In the genomic region with DNA sequence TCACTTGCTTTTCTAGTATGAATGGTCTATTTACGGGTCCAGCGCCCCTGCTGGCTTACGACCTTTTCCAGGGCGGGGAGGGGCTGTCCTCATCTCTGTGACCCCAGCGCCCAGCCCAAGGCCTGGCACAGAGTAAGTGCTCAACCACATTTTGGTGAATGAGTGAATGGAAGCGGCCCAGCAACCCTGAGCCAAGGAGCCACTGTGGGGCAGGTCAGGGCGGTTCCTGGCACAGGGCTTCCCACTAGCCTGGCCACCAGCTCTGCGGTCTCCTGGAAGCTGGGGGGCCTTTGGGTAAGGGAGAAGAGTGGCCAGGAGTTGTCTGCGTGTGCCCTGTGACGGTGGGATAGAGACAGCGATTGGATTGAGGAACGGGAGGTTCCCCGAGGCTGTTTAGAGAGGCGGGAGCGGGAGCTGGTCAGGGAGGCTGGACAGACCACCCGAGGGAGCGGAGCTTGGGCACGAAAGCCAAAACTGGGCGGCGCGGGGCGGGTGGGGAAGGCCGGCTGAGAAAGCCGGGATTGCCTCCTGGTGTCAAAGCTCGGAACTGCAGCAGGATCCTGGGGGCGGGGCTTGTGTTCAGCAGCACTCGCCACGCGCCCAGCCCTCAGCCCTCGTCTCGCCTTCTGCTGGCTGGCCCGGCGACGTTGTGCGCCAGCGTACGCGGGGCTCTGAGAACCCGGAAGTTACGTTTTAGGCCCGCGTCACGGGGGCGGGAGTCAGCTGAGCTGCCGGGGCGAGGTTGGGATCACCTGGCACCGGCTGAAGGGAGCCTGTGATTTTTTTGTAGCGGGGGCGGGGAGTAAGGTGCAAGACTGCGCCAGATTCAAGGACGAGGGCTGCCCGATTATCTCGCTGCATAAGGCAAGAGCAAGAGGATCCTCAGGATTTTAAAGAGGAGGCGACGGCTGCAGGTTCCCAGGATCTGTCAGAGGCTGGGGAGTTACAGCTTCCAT, we compare ENCODE assay signal across 8 cellular contexts. TPM values are rescaled to one million over a fixed set of nuclear protein-coding genes. Genes with fewer than 3 reads are reported as not detected.
DNase-seq lines count a peak whose midpoint lies in the region; ATAC-seq, FAIRE-seq and TF ChIP-seq lines count a peak whose summit lies in the region.

A gene with protein sequence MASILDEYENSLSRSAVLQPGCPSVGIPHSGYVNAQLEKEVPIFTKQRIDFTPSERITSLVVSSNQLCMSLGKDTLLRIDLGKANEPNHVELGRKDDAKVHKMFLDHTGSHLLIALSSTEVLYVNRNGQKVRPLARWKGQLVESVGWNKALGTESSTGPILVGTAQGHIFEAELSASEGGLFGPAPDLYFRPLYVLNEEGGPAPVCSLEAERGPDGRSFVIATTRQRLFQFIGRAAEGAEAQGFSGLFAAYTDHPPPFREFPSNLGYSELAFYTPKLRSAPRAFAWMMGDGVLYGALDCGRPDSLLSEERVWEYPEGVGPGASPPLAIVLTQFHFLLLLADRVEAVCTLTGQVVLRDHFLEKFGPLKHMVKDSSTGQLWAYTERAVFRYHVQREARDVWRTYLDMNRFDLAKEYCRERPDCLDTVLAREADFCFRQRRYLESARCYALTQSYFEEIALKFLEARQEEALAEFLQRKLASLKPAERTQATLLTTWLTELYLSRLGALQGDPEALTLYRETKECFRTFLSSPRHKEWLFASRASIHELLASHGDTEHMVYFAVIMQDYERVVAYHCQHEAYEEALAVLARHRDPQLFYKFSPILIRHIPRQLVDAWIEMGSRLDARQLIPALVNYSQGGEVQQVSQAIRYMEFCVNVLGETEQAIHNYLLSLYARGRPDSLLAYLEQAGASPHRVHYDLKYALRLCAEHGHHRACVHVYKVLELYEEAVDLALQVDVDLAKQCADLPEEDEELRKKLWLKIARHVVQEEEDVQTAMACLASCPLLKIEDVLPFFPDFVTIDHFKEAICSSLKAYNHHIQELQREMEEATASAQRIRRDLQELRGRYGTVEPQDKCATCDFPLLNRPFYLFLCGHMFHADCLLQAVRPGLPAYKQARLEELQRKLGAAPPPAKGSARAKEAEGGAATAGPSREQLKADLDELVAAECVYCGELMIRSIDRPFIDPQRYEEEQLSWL (plus strand): TSS at position 718 of the 956 bp plus-strand sequence. CDS start 319 bp downstream, outside the sequence.

- peak; percentile 93 for DNase-seq in GM12891 (ENCODE audit: insufficient read length, low spot score)
- DNase-seq in NCI-H1436 (lab: John Stamatoyannopoulos, UW): peak; percentile 97
- peak; percentile 98 for DNase-seq in T follicular helper cell (ENCODE audit: low read depth)
- DNase-seq in adipocyte (ENCODE audit: low read depth): peak; percentile 99
- peak; percentile 99 for DNase-seq in cardiac muscle cell (ENCODE audit: low read depth in 1 of 2, low spot score in 1 of 2)
- peak; percentile 99 to 100 (median 99) for DNase-seq in posterior cingulate gyrus
- peak; percentile 97 to 100 for DNase-seq in upper lobe of left lung

- intact Hi-C loops in posterior cingulate gyrus (cut with DNase I): loop anchor here (2.0 to 5.0 kb wide), 6 partner anchors 33 to 299 kb away; partner anchors contain the start of genes DNAJC17, KNL1 and ZFYVE19

- peak; percentile 98 for FAIRE-seq in GM12891 (lab: Jason Lieb, UNC)

- WGBS in upper lobe of left lung, 2 donors: 4 to 7% methylated on average over 14 to 37 of the region's 55 CpGs

- H3K36me3 ChIP-seq in adipocyte (ENCODE audit: control insufficient read depth, insufficient read depth, low read length, severe bottlenecking): peaks cover 17% of the 10 kb centered on the region
- peaks cover 8% of the 10 kb centered on the region for H3K36me3 ChIP-seq in cardiac muscle cell
- H3K36me3 ChIP-seq in upper lobe of left lung: peaks cover 5 to 33% (median 16%) of the 10 kb centered on the region in 4 donors

- H3K27me3 ChIP-seq in adipocyte (replicated peaks; ENCODE audit: control insufficient read depth, insufficient read depth, low read length) (no peaks in the 10 kb centered on the region), cardiac muscle cell (peaks cover 10% of the 10 kb centered on the region), upper lobe of left lung (no peaks in the 10 kb centered on the region)

- TF ChIP-seq CTCF in cardiac muscle cell (IDR thresholded peaks at IDR 0.05; ENCODE audit: low read depth, low read length) (peak; percentile 67), upper lobe of left lung (IDR thresholded peaks at IDR 0.05) (peak; percentile 98 to 100 (median 99))

- H3K9me3 ChIP-seq in adipocyte (ENCODE audit: control insufficient read depth, low read length) (no peaks in the 10 kb centered on the region), cardiac muscle cell (ENCODE audit: low read depth) (no peaks in the 10 kb centered on the region), upper lobe of left lung (no peaks in the 10 kb centered on the region)

- H3K4me3 ChIP-seq in adipocyte (ENCODE audit: low read length): peak within 1 kb of the TSS; percentile 88
- H3K4me3 ChIP-seq in cardiac muscle cell: peak within 1 kb of the TSS; percentile 69
- H3K4me3 ChIP-seq in upper lobe of left lung: peak within 1 kb of the TSS; percentile 64 to 94 (median 78)

- peaks cover 14% of the 10 kb centered on the region for H3K4me1 ChIP-seq in adipocyte (ENCODE audit: control insufficient read depth, insufficient read depth, low read length)
- no peaks in the 10 kb centered on the region for H3K4me1 ChIP-seq in cardiac muscle cell (ENCODE audit: low read depth)
- peaks cover 13 to 31% (median 21%) of the 10 kb centered on the region in 4 donors for H3K4me1 ChIP-seq in upper lobe of left lung

- TF ChIP-seq POLR2A in GM12891 (IDR thresholded peaks at IDR 0.05; ENCODE audit: low read depth, low read length) (peak; percentile 41; the same call in 1 of the 2 replicates), upper lobe of left lung (IDR thresholded peaks at IDR 0.05) (peak in 3 of 4 donors; percentile 67 to 90 (median 77))

- peak within 1 kb of the TSS; percentile 95 for H3K27ac ChIP-seq in cardiac muscle cell
- peak within 1 kb of the TSS; percentile 86 to 95 (median 92) for H3K27ac ChIP-seq in upper lobe of left lung

- H3K9ac ChIP-seq in adipocyte (ENCODE audit: low read length): peak within 1 kb of the TSS; percentile 88

- ATAC-seq in HG02840 (IDR thresholded peaks at IDR 0.05; ENCODE audit: low FRiP score, unreplicated experiment): peak; percentile 78
- peak; percentile 98 to 99 for ATAC-seq in upper lobe of left lung (ENCODE audit: low FRiP score in 2 of 2)

- TF ChIP-seq EP300 in upper lobe of left lung (IDR thresholded peaks at IDR 0.05): peak in 1 of 4 donors; percentile 81

TF ChIP-seq in GM12891, 5 proteins besides CTCF, POLR2A, EP300 and RAD21:
- peak; percentile 70; the same call in 1 of the 2 replicates for TF ChIP-seq TAF1 (IDR thresholded peaks at IDR 0.05; ENCODE audit: low read depth, low read length)
- TF ChIP-seq POLR2AphosphoS5 (IDR thresholded peaks at IDR 0.05; ENCODE audit: low read depth, low read length): no peak
- TF ChIP-seq POU2F2 (IDR thresholded peaks at IDR 0.05; ENCODE audit: low read depth, low read length): no peak
- no peak for TF ChIP-seq PAX5 (IDR thresholded peaks at IDR 0.05; ENCODE audit: insufficient read depth, low read length, severe bottlenecking)
- TF ChIP-seq SPI1 (IDR thresholded peaks at IDR 0.05; ENCODE audit: low read depth, low read length): 0 out of 2 replicates have a peak, but pooled peaks have one; percentile 1

RNA-seq across cellular contexts. Expression of the gene that starts here (rescaled TPM):
- polyA plus RNA-seq in GM12891 (2012; ENCODE audit: low read depth, missing spikeins): 7.8 TPM
- total RNA-seq in cardiac muscle cell: 34.1 and 35.8 TPM in 2 replicates
- 20.5 and 28.7 TPM in 2 replicates for polyA plus RNA-seq in cardiac muscle cell
- 10 to 100 TPM; 19.9 to 43.2 (median 29.2) TPM for total RNA-seq in upper lobe of left lung

Comparison
In these comparisons a context has a peak if more than half of its experiments do, and no peak if none do; other contexts are left out.
1. Peak in every context shown above with its lines: DNase-seq, ATAC-seq, H3K4me3 ChIP-seq and H3K27ac ChIP-seq.